In the genomic region with DNA sequence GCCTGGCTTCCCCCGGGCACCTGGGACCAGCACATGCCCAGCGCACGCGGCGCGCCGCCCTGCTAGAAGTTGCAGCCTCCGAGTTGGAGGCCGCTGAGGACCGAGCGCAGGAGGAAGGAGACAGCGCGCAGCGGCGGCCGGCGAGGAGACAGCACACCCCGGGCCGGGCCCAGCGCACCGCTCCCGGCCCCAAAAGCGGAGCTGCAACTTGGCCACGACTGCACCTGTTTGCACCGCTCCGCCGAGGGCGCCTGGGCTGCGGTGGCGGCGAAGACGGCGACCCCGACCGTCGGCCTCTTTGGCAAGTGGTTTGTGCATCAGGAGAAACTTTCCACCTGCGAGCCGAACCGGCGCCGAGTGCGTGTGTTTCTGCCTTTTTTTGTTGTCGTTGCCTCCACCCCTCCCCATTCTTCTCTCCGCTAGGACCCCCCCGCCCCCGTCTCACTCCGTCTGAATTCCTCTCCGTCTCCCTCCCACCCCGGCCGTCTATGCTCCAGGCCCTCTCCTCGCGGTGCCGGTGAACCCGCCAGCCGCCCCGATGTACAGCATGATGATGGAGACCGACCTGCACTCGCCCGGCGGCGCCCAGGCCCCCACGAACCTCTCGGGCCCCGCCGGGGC, we compare ENCODE assay signal across 10 cellular contexts. TPM values are rescaled to one million over a fixed set of nuclear protein-coding genes. Genes with fewer than 3 reads are reported as not detected.
DNase-seq lines count a peak whose midpoint lies in the region; ATAC-seq and TF ChIP-seq lines count a peak whose summit lies in the region.
"Had no signal": no experiment of that assay in that cellular context is flagged by ENCODE, and none has a peak within 500 bp of the region (broad histone marks: within the 10 kb centered on the region; RNA-seq: fewer than 3 reads in every experiment).

A gene (plus strand): TSS at position 29 of the 621 bp plus-strand sequence. CDS start 510 bp downstream, at position 539.

- H3K4me1 Mint-ChIP-seq in CD8-positive, alpha-beta memory T cell = peaks cover 3 to 18% (median 13%) of the 10 kb centered on the region in 3 donors
- H3K4me1 Mint-ChIP-seq in dendritic cell treated with granulocyte-macrophage colony-stimulating factor and Interleukin-4, amounts not matched to agents 40 ng/mL and 50 ng/mL, for 4 days (ENCODE audit: low read depth) = no peaks in the 10 kb centered on the region
- H3K4me1 Mint-ChIP-seq in neural progenitor cell = peaks cover 51% of the 10 kb centered on the region

- intact Hi-C loops in dendritic cell treated with granulocyte-macrophage colony-stimulating factor and Interleukin-4, amounts not matched to agents 40 ng/mL and 50 ng/mL, for 4 days (cut with micrococcal nuclease) = no loop called here
- intact Hi-C loops in sciatic nerve (cut with DNase I) = no loop called here

- POLR2A ChIA-PET in CD8-positive, alpha-beta memory T cell (lab: Charles Lee) = no interaction called here

- H2AFZ ChIP-seq in neural progenitor cell (replicated peaks) = peak within 1 kb of the TSS; percentile 12

- no peak within 1 kb of the TSS for H3K27ac Mint-ChIP-seq in CD8-positive, alpha-beta memory T cell
- no peak within 1 kb of the TSS for H3K27ac Mint-ChIP-seq in dendritic cell treated with granulocyte-macrophage colony-stimulating factor and Interleukin-4, amounts not matched to agents 40 ng/mL and 50 ng/mL, for 4 days
- peak within 1 kb of the TSS; percentile 78 for H3K27ac Mint-ChIP-seq in neural progenitor cell

- peak within 1 kb of the TSS; percentile 92 for H3K4me2 ChIP-seq in neural progenitor cell

- no peak within 1 kb of the TSS for H3K9ac ChIP-seq in neural progenitor cell

- no peak within 1 kb of the TSS for H3K27ac ChIP-seq in CD8-positive, alpha-beta memory T cell (ENCODE audit: low read depth, low read length)
- no peak within 1 kb of the TSS for H3K27ac ChIP-seq in neural progenitor cell

- H3K4me3 Mint-ChIP-seq in CD8-positive, alpha-beta memory T cell = peak within 1 kb of the TSS in 5 of 7 donors; percentile 17 to 64 (median 44)
- peak within 1 kb of the TSS; percentile 38 for H3K4me3 Mint-ChIP-seq in dendritic cell treated with granulocyte-macrophage colony-stimulating factor and Interleukin-4, amounts not matched to agents 40 ng/mL and 50 ng/mL, for 4 days
- H3K4me3 Mint-ChIP-seq in neural progenitor cell = peak within 1 kb of the TSS; percentile 94

- peaks cover 9% of the 10 kb centered on the region for H3K79me2 ChIP-seq in neural progenitor cell (ENCODE audit: low read depth)

- H3K9me3 Mint-ChIP-seq in CD8-positive, alpha-beta memory T cell = peaks cover 6 to 34% (median 15%) of the 10 kb centered on the region in 5 donors
- H3K9me3 Mint-ChIP-seq in dendritic cell treated with granulocyte-macrophage colony-stimulating factor and Interleukin-4, amounts not matched to agents 40 ng/mL and 50 ng/mL, for 4 days = no peaks in the 10 kb centered on the region
- H3K9me3 Mint-ChIP-seq in neural progenitor cell = no peaks in the 10 kb centered on the region

- no peak for TF ChIP-seq CTCF in neural progenitor cell (IDR thresholded peaks at IDR 0.05)

- CTCF ChIA-PET in CD8-positive, alpha-beta memory T cell (lab: Charles Lee) = no interaction called here

- peaks cover 0 to 9% (median 2%) of the 10 kb centered on the region in 3 donors for H3K36me3 Mint-ChIP-seq in CD8-positive, alpha-beta memory T cell
- H3K36me3 Mint-ChIP-seq in dendritic cell treated with granulocyte-macrophage colony-stimulating factor and Interleukin-4, amounts not matched to agents 40 ng/mL and 50 ng/mL, for 4 days (ENCODE audit: low read depth) = no peaks in the 10 kb centered on the region
- H3K36me3 Mint-ChIP-seq in neural progenitor cell = peaks cover 14% of the 10 kb centered on the region

- no peak for ATAC-seq in GM21515 (IDR thresholded peaks at IDR 0.05; ENCODE audit: unreplicated experiment)
- ATAC-seq in sciatic nerve = no peak
- ATAC-seq in HG02852 (IDR thresholded peaks at IDR 0.05; ENCODE audit: unreplicated experiment) = no peak

- H3F3A ChIP-seq in neural progenitor cell (ENCODE audit: low read depth) = peaks cover 49% of the 10 kb centered on the region

- H3K36me3 ChIP-seq in CD8-positive, alpha-beta memory T cell (ENCODE audit: insufficient read depth, low read length) = no peaks in the 10 kb centered on the region
- H3K36me3 ChIP-seq in H7 (replicated peaks; ENCODE audit: control insufficient read depth, insufficient read depth, low read length) = no peaks in the 10 kb centered on the region
- no peaks in the 10 kb centered on the region for H3K36me3 ChIP-seq in neural progenitor cell

- peaks cover 7% of the 10 kb centered on the region for H3K4me1 ChIP-seq in CD8-positive, alpha-beta memory T cell (ENCODE audit: insufficient read depth, low read length)
- H3K4me1 ChIP-seq in neural progenitor cell = peaks cover 48% of the 10 kb centered on the region

- no peaks in the 10 kb centered on the region for H3K9me3 ChIP-seq in CD8-positive, alpha-beta memory T cell (ENCODE audit: low read length)
- H3K9me3 ChIP-seq in neural progenitor cell (ENCODE audit: low read depth) = no peaks in the 10 kb centered on the region

- DNase-seq in CD8-positive, alpha-beta memory T cell = peak in 1 of 5 donors; percentile 8
- DNase-seq in H7 = peak; percentile 80
- DNase-seq in neural progenitor cell (ENCODE audit: low spot score) = peak; percentile 87
- no peak for DNase-seq in mucosa of gallbladder (ENCODE audit: low spot score)
- no peak for DNase-seq in sciatic nerve (ENCODE audit: low spot score)
- DNase-seq: cerebellar nuclear complex had no signal

- peaks cover 54% of the 10 kb centered on the region for H4K20me1 ChIP-seq in neural progenitor cell (ENCODE audit: low read depth)

- peaks cover 35% of the 10 kb centered on the region for H3K27me3 ChIP-seq in CD8-positive, alpha-beta memory T cell (ENCODE audit: insufficient read depth, low read length, poor library complexity, severe bottlenecking)
- H3K27me3 ChIP-seq in H7 (ENCODE audit: control insufficient read depth, insufficient read depth, low read length) (peaks cover 92% of the 10 kb centered on the region), neural progenitor cell (peaks cover 99% of the 10 kb centered on the region)

- peak within 1 kb of the TSS; percentile 15 for H3K4me3 ChIP-seq in CD8-positive, alpha-beta memory T cell (ENCODE audit: low read length)
- H3K4me3 ChIP-seq in H7 (ENCODE audit: insufficient read depth, low read depth, low read length) (peak within 1 kb of the TSS; percentile 32), neural progenitor cell (peak within 1 kb of the TSS; percentile 56)

- H3K27me3 Mint-ChIP-seq in CD8-positive, alpha-beta memory T cell = peaks cover 59 to 67% of the 10 kb centered on the region in 2 donors
- peaks cover 80% of the 10 kb centered on the region for H3K27me3 Mint-ChIP-seq in dendritic cell treated with granulocyte-macrophage colony-stimulating factor and Interleukin-4, amounts not matched to agents 40 ng/mL and 50 ng/mL, for 4 days
- peaks cover 34% of the 10 kb centered on the region for H3K27me3 Mint-ChIP-seq in neural progenitor cell (ENCODE audit: insufficient read depth, low read depth)

RNA-seq across cellular contexts. Expression of the gene that starts here (rescaled TPM):
- total RNA-seq in CD8-positive, alpha-beta memory T cell = not detected
- polyA plus RNA-seq in CD8-positive, alpha-beta memory T cell = not detected
- total RNA-seq in H7 (2014; rRNA removed; shearing (Covaris generic)) = 0.15 TPM in 1 of 2 replicates, not detected in the other
- 3.3 and 4.7 TPM in 2 replicates for total RNA-seq in neural progenitor cell (ENCODE audit: low replicate concordance)
- total RNA-seq in mucosa of gallbladder = not detected
- not detected for total RNA-seq in sciatic nerve
- polyA plus RNA-seq: keratinocyte had no signal

Comparison
In these comparisons a context has a peak if more than half of its experiments do, and no peak if none do; other contexts are left out.
1. Peak in DNase-seq and H3K4me3 ChIP-seq in H7; RNA of the gene not detected or under 1 TPM.
2. H3K4me3 Mint-ChIP-seq: peak in every context shown above with its lines; median percentile 94 in neural progenitor cell; 44 in CD8-positive, alpha-beta memory T cell; 38 in dendritic cell treated with granulocyte-macrophage colony-stimulating factor and Interleukin-4, amounts not matched to agents 40 ng/mL and 50 ng/mL, for 4 days.